ENCODE assay signal across 8 cellular contexts in the genomic region with DNA sequence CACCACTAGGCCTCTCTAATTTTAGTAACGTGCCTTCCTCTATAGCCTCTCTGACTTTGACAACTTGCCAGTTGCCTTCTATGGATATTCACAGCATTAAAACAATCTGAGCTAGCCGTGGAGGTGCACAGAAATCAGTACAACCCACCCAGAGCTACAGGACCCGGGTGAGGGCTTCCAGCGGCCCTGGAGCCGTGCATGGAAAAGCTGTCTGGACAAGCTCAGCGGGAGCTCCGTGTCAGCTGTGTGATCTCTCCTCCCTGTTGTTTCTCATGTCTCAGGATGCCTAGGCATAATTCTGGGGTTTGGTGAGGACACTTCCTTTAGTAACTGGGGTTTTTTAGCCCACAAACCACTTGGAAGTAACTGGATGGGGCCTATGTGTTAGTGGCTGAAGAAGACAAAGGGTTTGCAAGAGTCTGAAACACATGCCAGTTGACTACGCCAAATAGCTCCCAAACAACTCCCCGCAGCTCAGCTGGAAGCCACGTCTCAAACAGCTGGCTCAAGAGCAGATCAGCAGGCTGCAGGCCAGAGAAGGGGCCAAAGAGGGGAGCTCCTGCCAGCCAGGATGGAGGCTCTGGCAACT. TPM values are rescaled to one million over a fixed set of nuclear protein-coding genes. Genes with fewer than 3 reads are reported as not detected.
DNase-seq lines count a peak whose midpoint lies in the region; ATAC-seq, FAIRE-seq and TF ChIP-seq lines count a peak whose summit lies in the region.

No MANE protein-coding gene starts in this region.

- no peak overlapping the region for H3K18ac ChIP-seq in H9 (ENCODE audit: insufficient read length, low read depth, low read length)

- H2BK5ac ChIP-seq in H9 (ENCODE audit: insufficient read length, low read length), result no peak overlapping the region

- no peaks in the 10 kb centered on the region for H3K23me2 ChIP-seq in H9 (ENCODE audit: insufficient read length, low read depth, low read length, poor library complexity, severe bottlenecking)

- no peak overlapping the region for H2BK12ac ChIP-seq in H9 (ENCODE audit: insufficient read length, low read depth, low read length)

- FAIRE-seq in astrocyte (lab: Jason Lieb, UNC), result peak; percentile 26

- no peak overlapping the region for H3K14ac ChIP-seq in H9 (ENCODE audit: insufficient read depth, low read length)

- H2AK5ac ChIP-seq in H9 (ENCODE audit: insufficient read length, low read length), result no peak overlapping the region

- intact Hi-C loops in spleen (cut with DNase I; ENCODE audit: low total_unique reads), result loop anchor here (5.0 to 10.0 kb wide), 3 partner anchors 142 to 237 kb away; no protein-coding TSS in a partner anchor

- CTCF ChIA-PET in GM10248 (lab: Yijun Ruan, JAX), result interaction anchor here (0.7 to 13.1 kb wide), 46 partner anchors 8 to 806 kb away, joined by 3 to 257 read pairs (median 6); partner anchors contain the start of genes ALKBH2, CORO1C, ISCU and SART3

- no peaks in the 10 kb centered on the region for H3K27me3 ChIP-seq in H9 (ENCODE audit: insufficient read depth, low read length)
- H3K27me3 ChIP-seq in astrocyte (ENCODE audit: insufficient read depth, low read length), result no peaks in the 10 kb centered on the region
- H3K27me3 ChIP-seq in right atrium auricular region, result no peaks in the 10 kb centered on the region
- H3K27me3 ChIP-seq in spleen (replicated peaks in 1 of 7), result no peaks in the 10 kb centered on the region
- no peaks in the 10 kb centered on the region for H3K27me3 ChIP-seq in Karpas-422 (ENCODE audit: low read length)

- H4K20me1 ChIP-seq in H9 (ENCODE audit: control insufficient read depth, insufficient read depth, insufficient read length) (no peaks in the 10 kb centered on the region), astrocyte (ENCODE audit: insufficient read depth, low read length) (no peaks in the 10 kb centered on the region), Karpas-422 (ENCODE audit: insufficient read depth, low read depth, low read length) (peaks cover 18% of the 10 kb centered on the region)

- H3K36me3 Mint-ChIP-seq in H9 (ENCODE audit: insufficient read depth in 1 of 3, low read depth in 3 of 3), result peaks cover 4 to 53% (median 49%) of the 10 kb centered on the region in 3 experiments; a peak in 5 of 7 replicates
- peaks cover 16% of the 10 kb centered on the region for H3K36me3 Mint-ChIP-seq in astrocyte (ENCODE audit: low read depth, unreplicated experiment)

- H3K9me2 ChIP-seq in Karpas-422 (replicated peaks; ENCODE audit: insufficient read depth, low read length), result no peaks in the 10 kb centered on the region

- H3K27me3 Mint-ChIP-seq in H9 (ENCODE audit: low read depth), result no peaks in the 10 kb centered on the region
- no peaks in the 10 kb centered on the region for H3K27me3 Mint-ChIP-seq in astrocyte (ENCODE audit: low read depth, unreplicated experiment)

- H3K4me3 Mint-ChIP-seq in H9, result no peak overlapping the region
- H3K4me3 Mint-ChIP-seq in astrocyte (ENCODE audit: unreplicated experiment), result peak overlapping the region; percentile 14

- no peak overlapping the region for H4K91ac ChIP-seq in H9 (ENCODE audit: insufficient read length, low read depth, low read length)

- DNase-seq in H9 (no peak), astrocyte (ENCODE audit: low read depth) (peak; percentile 92), right atrium auricular region (ENCODE audit: low spot score) (peak; percentile 84), spleen (peak; percentile 72), GM10248 (ENCODE audit: extremely low spot score) (no peak), amniotic stem cell (lab: John Stamatoyannopoulos, UW) (no peak), Karpas-422 (no peak)
- DNase-seq in stimulated activated naive CD8-positive, alpha-beta T cell treated with anti-CD3 and anti-CD28 coated beads, Interleukin-15, Interleukin-2, amounts not matched to agents 100 U/mL and 50 U/mL, for 24 hours, result no peak

- no peak overlapping the region for H3K4me2 ChIP-seq in H9 (ENCODE audit: insufficient read depth, insufficient read length, low read length)
- peak overlapping the region; percentile 52 for H3K4me2 ChIP-seq in astrocyte (ENCODE audit: low read length)
- no peak overlapping the region for H3K4me2 ChIP-seq in Karpas-422 (ENCODE audit: low read depth, low read length, poor library complexity, severe bottlenecking)

- H3K56ac ChIP-seq in H9 (ENCODE audit: insufficient read length, low read depth, low read length), result no peak overlapping the region

- no peaks in the 10 kb centered on the region for H3K9me3 Mint-ChIP-seq in H9
- H3K9me3 Mint-ChIP-seq in astrocyte (ENCODE audit: unreplicated experiment), result no peaks in the 10 kb centered on the region

- H3K9ac ChIP-seq in H9 (ENCODE audit: extremely low read depth, insufficient read length, low read length) (no peak overlapping the region), astrocyte (ENCODE audit: low read length) (peak overlapping the region; percentile 85), Karpas-422 (ENCODE audit: low read length) (no peak overlapping the region)

- no peaks in the 10 kb centered on the region for H3K9me3 ChIP-seq in H9 (ENCODE audit: control insufficient read depth, low read depth, low read length)
- H3K9me3 ChIP-seq in astrocyte (ENCODE audit: insufficient read depth, low read depth, low read length), result no peaks in the 10 kb centered on the region
- no peaks in the 10 kb centered on the region for H3K9me3 ChIP-seq in right atrium auricular region
- no peaks in the 10 kb centered on the region for H3K9me3 ChIP-seq in spleen
- no peaks in the 10 kb centered on the region for H3K9me3 ChIP-seq in Karpas-422 (ENCODE audit: low read length)

- no peaks in the 10 kb centered on the region for H3K79me1 ChIP-seq in H9 (ENCODE audit: insufficient read depth, low read depth, low read length, poor library complexity, severe bottlenecking)

- WGBS in H9 (ENCODE audit: extremely low coverage, insufficient read length, low lambda C conversion rate), result no CpG with 5 or more reads among the region's 10 CpGs
- WGBS in spleen, 5 donors, result 60 to 78% (median 63%) methylated on average over 9 to 10 of the region's 10 CpGs

- H4K5ac ChIP-seq in H9 (ENCODE audit: insufficient read length, low read depth, low read length), result no peak overlapping the region

- H3K4me1 Mint-ChIP-seq in H9, result peaks cover 19 to 24% of the 10 kb centered on the region in 2 experiments
- H3K4me1 Mint-ChIP-seq in astrocyte (ENCODE audit: low read depth, unreplicated experiment), result peaks cover 57% of the 10 kb centered on the region

- H3K27ac Mint-ChIP-seq in H9 (peak overlapping the region; percentile 15 to 66 (median 63); a peak in 4 of 7 replicates), astrocyte (ENCODE audit: unreplicated experiment) (peak overlapping the region; percentile 88)

- H4K8ac ChIP-seq in H9 (replicated peaks; ENCODE audit: insufficient read length, low read depth, low read length), result no peak overlapping the region

- H2BK120ac ChIP-seq in H9 (ENCODE audit: low read depth, low read length, poor library complexity, severe bottlenecking), result no peak overlapping the region

- H3K27ac ChIP-seq in H9 (ENCODE audit: insufficient read length, low read depth, low read length) (no peak overlapping the region), astrocyte (ENCODE audit: low read depth, low read length) (peak overlapping the region; percentile 96), right atrium auricular region (peak overlapping the region; percentile 91 to 92), spleen (peak overlapping the region; percentile 48 to 79 (median 72)), Karpas-422 (ENCODE audit: low read length) (no peak overlapping the region)

- no peak overlapping the region for H2BK15ac ChIP-seq in H9 (ENCODE audit: low read depth, low read length)

- TF ChIP-seq CTCF in H9 (conservative IDR thresholded peaks at IDR 0.05), result no peak
- no peak for TF ChIP-seq CTCF in astrocyte (IDR thresholded peaks at IDR 0.05; ENCODE audit: insufficient read depth, low read depth, low read length)
- TF ChIP-seq CTCF in right atrium auricular region (IDR thresholded peaks at IDR 0.05), result no peak
- no peak for TF ChIP-seq CTCF in spleen (IDR thresholded peaks at IDR 0.05 in 8 of 11, conservative IDR thresholded peaks at IDR 0.05 in 3 of 11)
- no peak for TF ChIP-seq CTCF in GM10248 (IDR thresholded peaks at IDR 0.05; ENCODE audit: control extremely low read depth, extremely low read depth, low read depth, missing control alignments)

- no peak for TF ChIP-seq POLR2A in spleen (IDR thresholded peaks at IDR 0.05)

- peaks cover 1% of the 10 kb centered on the region; the same call in 1 of the 2 replicates for H3K4me1 ChIP-seq in H9 (ENCODE audit: insufficient read depth, low read length)
- peaks cover 62% of the 10 kb centered on the region for H3K4me1 ChIP-seq in astrocyte (ENCODE audit: insufficient read depth, low read length)
- H3K4me1 ChIP-seq in right atrium auricular region, result peaks cover 0 to 55% of the 10 kb centered on the region in 2 donors
- peaks cover 10 to 47% (median 34%) of the 10 kb centered on the region in 6 donors for H3K4me1 ChIP-seq in spleen
- H3K4me1 ChIP-seq in Karpas-422 (ENCODE audit: low read length), result peaks cover 30% of the 10 kb centered on the region

- H2BK20ac ChIP-seq in H9 (ENCODE audit: low read depth, low read length, poor library complexity, severe bottlenecking), result no peak overlapping the region

- no peak for ATAC-seq in stimulated activated naive CD8-positive, alpha-beta T cell treated with anti-CD3 and anti-CD28 coated beads, Interleukin-15, Interleukin-2, amounts not matched to agents 100 U/mL and 50 U/mL, for 24 hours

- no peak overlapping the region for H3K4ac ChIP-seq in H9 (ENCODE audit: low read depth, low read length)

- H2AFZ ChIP-seq in H9 (ENCODE audit: low read length), result no peak overlapping the region
- H2AFZ ChIP-seq in astrocyte (ENCODE audit: low read depth, low read length), result no peak overlapping the region
- H2AFZ ChIP-seq in Karpas-422 (ENCODE audit: low read length), result no peak overlapping the region

- POLR2A ChIA-PET in GM10248 (lab: Yijun Ruan, JAX), result interaction anchor here (1.0 kb wide), 1 partner anchor 15 kb away, joined by 3 read pairs; no protein-coding TSS in a partner anchor

- H3K36me3 ChIP-seq in astrocyte (ENCODE audit: insufficient read depth, low read length) (peaks cover 54% of the 10 kb centered on the region), right atrium auricular region (peaks cover 68% of the 10 kb centered on the region), spleen (peaks cover 0 to 94% (median 63%) of the 10 kb centered on the region in 6 donors), Karpas-422 (ENCODE audit: insufficient read depth, low read length) (peaks cover 11% of the 10 kb centered on the region)

- no peak overlapping the region for H3K23ac ChIP-seq in H9 (ENCODE audit: insufficient read length, low read depth, low read length)

- H3K4me3 ChIP-seq in astrocyte (ENCODE audit: insufficient read depth, low read depth, low read length), result no peak overlapping the region
- no peak overlapping the region for H3K4me3 ChIP-seq in right atrium auricular region
- H3K4me3 ChIP-seq in spleen, result no peak overlapping the region
- H3K4me3 ChIP-seq in Karpas-422 (ENCODE audit: low read length), result no peak overlapping the region

- H3K79me2 ChIP-seq in H9 (ENCODE audit: insufficient read depth, low read length) (no peaks in the 10 kb centered on the region), astrocyte (ENCODE audit: insufficient read depth, low read length) (peaks cover 25% of the 10 kb centered on the region), Karpas-422 (ENCODE audit: low read length) (no peaks in the 10 kb centered on the region)

- no peak overlapping the region for H3T11ph ChIP-seq in H9 (ENCODE audit: low read length)

RNA-seq across cellular contexts. Expression of gene SSH1, which starts 52.9 kb away (rescaled TPM):
- total RNA-seq in H9 (2021) (21.8 and 24.0 TPM in 2 replicates), astrocyte (64.6 and 75.9 TPM in 2 replicates), right atrium auricular region (10 to 100 TPM; 22.0 to 25.9 TPM), spleen (10 to 100 TPM; 32.2 to 71.3 (median 47.8) TPM)
- 1 to 10 TPM; 1.7 to 8.6 (median 2.7) TPM for polyA plus RNA-seq in spleen
- total RNA-seq in Karpas-422 (2014; rRNA removed; shearing (Covaris generic); ENCODE audit: low replicate concordance), result 7.9 and 9.5 TPM in 2 replicates

Comparison
In these comparisons a context has a peak if more than half of its experiments do, and no peak if none do; other contexts are left out.
1. DNase-seq: peak in astrocyte (single experiment), right atrium auricular region (single experiment) and spleen (single experiment); none in H9 (single experiment), GM10248 (single experiment), amniotic stem cell (single experiment), stimulated activated naive CD8-positive, alpha-beta T cell treated with anti-CD3 and anti-CD28 coated beads, Interleukin-15, Interleukin-2, amounts not matched to agents 100 U/mL and 50 U/mL, for 24 hours (single experiment) and Karpas-422 (single experiment).
2. H3K27ac ChIP-seq: peak in astrocyte (single experiment), right atrium auricular region (2 of 2) and spleen (8 of 8); none in H9 (single experiment) and Karpas-422 (single experiment).